In the genomic region with DNA sequence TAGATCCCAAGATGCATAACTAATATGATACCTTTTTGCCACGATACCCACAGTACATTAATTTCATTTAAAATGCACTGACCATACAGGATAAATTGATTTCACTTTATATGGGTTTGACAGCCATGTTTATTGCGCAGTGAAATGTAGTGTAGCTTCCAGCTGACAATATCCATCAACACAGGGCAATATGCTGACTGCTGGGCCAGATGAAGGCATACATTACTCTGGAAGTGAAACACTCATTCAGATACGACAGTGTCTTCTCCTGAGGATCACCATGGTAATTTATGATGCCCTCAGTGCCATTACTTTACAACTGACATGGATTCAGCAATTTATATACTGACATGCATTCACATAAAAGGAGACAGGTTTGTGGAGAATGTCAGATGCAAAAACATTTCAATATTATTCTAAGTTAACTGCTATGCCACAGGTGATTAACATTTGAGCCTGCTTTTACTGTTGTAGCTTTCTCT, we compare ENCODE assay signal across 1 cellular context.
TF ChIP-seq lines count a peak whose summit lies in the region.

No MANE protein-coding gene starts in this region.

TF ChIP-seq in neural cell, 6 proteins besides CTCF, POLR2A, EP300 and RAD21 (continued from another document):
- no peak for TF ChIP-seq REST (IDR thresholded peaks at IDR 0.05; ENCODE audit: borderline replicate concordance)
- TF ChIP-seq TAF1 (IDR thresholded peaks at IDR 0.05; ENCODE audit: low read depth), result no peak
- no peak for TF ChIP-seq MXI1 (conservative IDR thresholded peaks at IDR 0.05; ENCODE audit: poor library complexity, severe bottlenecking)
